In genomic region chr18:21550510-21550970, GRCh38 we compare ENCODE assay signal across 18 cellular contexts.
"Had no signal": no experiment of that assay in that cellular context is flagged by ENCODE, and none has a peak within 500 bp of the region (broad histone marks: within the 10 kb centered on the region; RNA-seq: fewer than 3 reads in every experiment).

No MANE protein-coding gene starts in this region.

- H3K36me3 Mint-ChIP-seq: natural killer cell had no signal

- ATAC-seq: gastroesophageal sphincter, left ventricle myocardium superior, natural killer cell had no signal

- H3K27ac ChIP-seq: esophagus squamous epithelium, gastroesophageal sphincter, sigmoid colon, skin epidermis, stomach, thoracic aorta, transverse colon had no signal

- FAIRE-seq: keratinocyte had no signal

- H3K4me1 ChIP-seq: esophagus squamous epithelium, gastroesophageal sphincter, sigmoid colon, stomach, transverse colon had no signal

- DNase-seq: effector memory CD4-positive, alpha-beta T cell; esophagus squamous epithelium; foreskin fibroblast; glutamatergic neuron; immature natural killer cell; left ventricle myocardium superior; mammary epithelial cell; natural killer cell; sigmoid colon; stimulated activated CD4-positive, alpha-beta T cell treated with anti-CD3 and anti-CD28 coated beads, Interleukin-12 subunit alpha, Interleukin-12 subunit beta, amount 100 ng/mL, for 4 hours; stimulated activated naive CD4-positive, alpha-beta T cell; stomach; substantia nigra; transverse colon had no signal

- H3K4me3 Mint-ChIP-seq: immature natural killer cell, natural killer cell had no signal

- H3K9me3 Mint-ChIP-seq: immature natural killer cell, natural killer cell had no signal

- H3K27me3 ChIP-seq: esophagus squamous epithelium, gastroesophageal sphincter, sigmoid colon, stomach, transverse colon had no signal

- H3K4me3 ChIP-seq: esophagus squamous epithelium, gastroesophageal sphincter, sigmoid colon, skin epidermis, stomach, thoracic aorta, transverse colon had no signal

- H3K9me3 ChIP-seq: esophagus squamous epithelium, gastroesophageal sphincter, sigmoid colon, stomach, thoracic aorta, transverse colon had no signal
